ENCODE assay signal across 21 cellular contexts in the genomic region with DNA sequence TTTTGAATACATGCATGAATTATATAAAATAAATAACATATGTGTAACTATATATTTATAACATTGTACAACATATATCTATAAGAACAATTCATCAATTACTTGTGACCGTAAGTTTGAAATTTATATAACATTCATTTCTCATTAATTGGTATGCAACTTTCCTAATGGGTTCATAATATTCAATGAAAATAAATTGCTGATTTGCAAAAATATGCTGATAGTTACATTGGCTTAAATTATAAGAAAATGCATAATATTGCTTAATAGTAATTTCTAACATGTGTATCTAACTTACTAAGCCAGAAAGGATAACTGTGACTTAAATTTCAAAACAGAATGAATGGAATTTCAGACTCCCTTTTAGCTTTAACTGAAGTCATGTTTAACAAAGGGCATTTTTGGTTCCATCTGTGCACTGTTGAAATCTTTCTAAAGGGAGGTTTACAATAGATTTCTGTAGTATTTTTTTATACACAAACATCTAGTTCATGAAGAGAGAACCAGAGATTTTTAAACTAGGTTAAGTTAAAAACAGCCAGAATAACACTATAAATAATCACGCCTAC.
DNase-seq lines count a peak whose midpoint lies in the region; ATAC-seq and TF ChIP-seq lines count a peak whose summit lies in the region.
"Had no signal": no experiment of that assay in that cellular context is flagged by ENCODE, and none has a peak within 500 bp of the region (broad histone marks: within the 10 kb centered on the region; RNA-seq: fewer than 3 reads in every experiment).

No MANE protein-coding gene starts in this region.

- no CpG with 5 or more reads among the region's 2 CpGs for WGBS in IMR-90 (ENCODE audit: extremely low coverage in 2 of 2, insufficient read length in 1 of 2), 2 experiments

- CTCF ChIA-PET in IMR-90 (lab: Yijun Ruan, JAX), result interaction anchor here (1.5 kb wide), 1 partner anchor 410 kb away, joined by 13 read pairs; no protein-coding TSS in a partner anchor

- no peak overlapping the region for H3K18ac ChIP-seq in IMR-90 (ENCODE audit: low read depth, low read length)

- H3K4me2 ChIP-seq in IMR-90 (ENCODE audit: low read depth, low read length), result no peak overlapping the region

- no peak overlapping the region for H2AFZ ChIP-seq in IMR-90 (replicated peaks; ENCODE audit: low read length, poor library complexity)

- H4K8ac ChIP-seq in IMR-90 (ENCODE audit: low read depth in 2 of 2, low read length in 2 of 2), result no peak overlapping the region; a peak in 1 of 4 replicates

- no peak overlapping the region for H3K4ac ChIP-seq in IMR-90 (ENCODE audit: low read depth, low read length)

- H3K27me3 Mint-ChIP-seq in osteocyte (ENCODE audit: unreplicated experiment), result no peaks in the 10 kb centered on the region
- H3K27me3 Mint-ChIP-seq: activated CD4-positive, alpha-beta T cell treated with anti-CD3 and anti-CD28 coated beads, Interleukin-2, amount 10 ng/mL, durations not matched to agents 24 days and 14 days; activated CD8-positive, alpha-beta memory T cell treated with anti-CD3 and anti-CD28 coated beads, Interleukin-2, amount 10 ng/mL, durations not matched to agents 7 days and 5 days; naive B cell; T-helper 17 cell had no signal

- H2BK20ac ChIP-seq in IMR-90 (ENCODE audit: low read depth, low read length), result no peak overlapping the region

- H3K9me1 ChIP-seq in IMR-90 (ENCODE audit: insufficient read depth, low read length), result no peaks in the 10 kb centered on the region

- H2BK5ac ChIP-seq in IMR-90 (ENCODE audit: low read depth, low read length, poor library complexity, severe bottlenecking), result peak overlapping the region; percentile 50

- H4K91ac ChIP-seq in IMR-90 (ENCODE audit: insufficient read depth, low read depth, low read length), result no peak overlapping the region

- TF ChIP-seq POLR2A in IMR-90 (IDR thresholded peaks at IDR 0.05; ENCODE audit: low read depth, low read length), result no peak

- ATAC-seq in IMR-90 (ENCODE audit: low read depth) (peak; percentile 74), GM18498 (IDR thresholded peaks at IDR 0.05; ENCODE audit: unreplicated experiment) (no peak), HG02678 (IDR thresholded peaks at IDR 0.05; ENCODE audit: unreplicated experiment) (no peak), GM21526 (IDR thresholded peaks at IDR 0.05; ENCODE audit: low FRiP score, unreplicated experiment) (no peak)
- ATAC-seq: activated CD8-positive, alpha-beta memory T cell treated with anti-CD3 and anti-CD28 coated beads, Interleukin-2, amount 10 ng/mL, durations not matched to agents 7 days and 5 days; CD8-positive, alpha-beta T cell; T-helper 17 cell had no signal

- H2AK5ac ChIP-seq in IMR-90 (ENCODE audit: low read depth, low read length), result no peak overlapping the region

- H3K9ac ChIP-seq in IMR-90 (ENCODE audit: low read depth, low read length) (no peak overlapping the region), endocrine pancreas (ENCODE audit: control insufficient read depth, insufficient read depth, low read length) (no peak overlapping the region)

- H3K4me1 ChIP-seq in IMR-90 (ENCODE audit: control insufficient read depth, insufficient read depth, low read length), result no peaks in the 10 kb centered on the region; the same call in 1 of the 2 replicates
- H3K4me1 ChIP-seq in endocrine pancreas (ENCODE audit: control insufficient read depth, insufficient read depth, low read length), result peaks cover 20% of the 10 kb centered on the region
- H3K4me1 ChIP-seq: upper lobe of right lung had no signal

- no peak overlapping the region for H3K27ac ChIP-seq in IMR-90 (ENCODE audit: insufficient read depth, low read length)
- H3K27ac ChIP-seq: upper lobe of right lung had no signal

- no peak overlapping the region; the same call in 1 of the 2 replicates for H2BK120ac ChIP-seq in IMR-90 (ENCODE audit: low read depth, low read length)

- no peaks in the 10 kb centered on the region; a peak in 1 of 4 replicates for H3K79me1 ChIP-seq in IMR-90 (ENCODE audit: low read depth in 1 of 2, low read length in 2 of 2)

- no peak overlapping the region for H2BK15ac ChIP-seq in IMR-90 (ENCODE audit: low read depth, low read length)

- H3K23ac ChIP-seq in IMR-90 (ENCODE audit: low read depth, low read length), result no peak overlapping the region

- H3K4me1 Mint-ChIP-seq in osteocyte (ENCODE audit: unreplicated experiment), result peaks cover 9% of the 10 kb centered on the region
- H3K4me1 Mint-ChIP-seq: activated CD4-positive, alpha-beta T cell treated with anti-CD3 and anti-CD28 coated beads, Interleukin-2, amount 10 ng/mL, durations not matched to agents 24 days and 14 days; activated CD8-positive, alpha-beta memory T cell treated with anti-CD3 and anti-CD28 coated beads, Interleukin-2, amount 10 ng/mL, durations not matched to agents 7 days and 5 days; T-helper 17 cell had no signal

- H3K56ac ChIP-seq in IMR-90 (ENCODE audit: extremely low read depth, insufficient read depth, low read length), result no peak overlapping the region

- TF ChIP-seq CTCF in AG10803 (conservative IDR thresholded peaks at IDR 0.05; ENCODE audit: low read length) (no peak), IMR-90 (conservative IDR thresholded peaks at IDR 0.05; ENCODE audit: low read depth, low read length) (no peak), osteocyte (IDR thresholded peaks at IDR 0.05) (no peak)

- no peak overlapping the region for H3K14ac ChIP-seq in IMR-90 (replicated peaks; ENCODE audit: low read depth, low read length)

- H3K36me3 Mint-ChIP-seq in osteocyte (ENCODE audit: unreplicated experiment), result no peaks in the 10 kb centered on the region
- H3K36me3 Mint-ChIP-seq: CD8-positive, alpha-beta T cell had no signal

- H3K36me3 ChIP-seq in IMR-90 (ENCODE audit: control insufficient read depth, insufficient read depth, low read length) (no peaks in the 10 kb centered on the region), endocrine pancreas (ENCODE audit: control insufficient read depth, insufficient read depth, low read length) (no peaks in the 10 kb centered on the region)
- H3K36me3 ChIP-seq: upper lobe of right lung had no signal

- H2AK9ac ChIP-seq in IMR-90 (replicated peaks; ENCODE audit: low read depth, low read length, poor library complexity), result no peak overlapping the region

- intact Hi-C loops in IMR-90 (cut with micrococcal nuclease), result loop anchor here (1.0 to 5.0 kb wide), 3 partner anchors 211 to 410 kb away; partner anchors contain the start of gene TBC1D5

- H3K9me3 Mint-ChIP-seq in osteocyte (ENCODE audit: unreplicated experiment), result no peaks in the 10 kb centered on the region
- H3K9me3 Mint-ChIP-seq: activated CD4-positive, alpha-beta T cell treated with anti-CD3 and anti-CD28 coated beads, Interleukin-2, amount 10 ng/mL, durations not matched to agents 24 days and 14 days; activated T-helper 1 cell treated with anti-CD3 and anti-CD28 coated beads, Interleukin-12 subunit alpha, Interleukin-12 subunit beta, Interleukin-2, Interleukin-4 antibody, amounts not matched to agents 30 ng/mL and 10 ng/mL and 1 ng/mL, durations not matched to agents 14 hours and 24 hours and 36 hours; CD8-positive, alpha-beta T cell had no signal

- dilution Hi-C loops in IMR-90 (cut with HindIII; ENCODE audit: low sequenced_read_pairs, unreplicated experiment), result no loop called here

- peak overlapping the region; percentile 42 for H3K27ac Mint-ChIP-seq in osteocyte (ENCODE audit: unreplicated experiment)
- H3K27ac Mint-ChIP-seq: activated CD4-positive, alpha-beta T cell treated with anti-CD3 and anti-CD28 coated beads, Interleukin-2, amount 10 ng/mL, durations not matched to agents 24 days and 14 days; activated CD8-positive, alpha-beta memory T cell treated with anti-CD3 and anti-CD28 coated beads, Interleukin-2, amount 10 ng/mL, durations not matched to agents 7 days and 5 days; activated T-helper 1 cell treated with anti-CD3 and anti-CD28 coated beads, Interleukin-12 subunit alpha, Interleukin-12 subunit beta, Interleukin-2, Interleukin-4 antibody, amounts not matched to agents 30 ng/mL and 10 ng/mL and 1 ng/mL, durations not matched to agents 14 hours and 24 hours and 36 hours; CD8-positive, alpha-beta T cell; T-helper 17 cell had no signal

- in situ Hi-C loops in IMR-90 (cut with MboI; ENCODE audit: low sequenced_read_pairs), result loop anchor here (5.0 kb wide), 1 partner anchor 406 kb away; no protein-coding TSS in a partner anchor

- POLR2A ChIA-PET in IMR-90 (lab: Charles Lee; ENCODE audit: unreplicated experiment), result no interaction called here

- H3K4me3 ChIP-seq in AG10803 (ENCODE audit: low read length) (no peak overlapping the region), IMR-90 (ENCODE audit: insufficient read depth, low read depth, low read length) (no peak overlapping the region), endocrine pancreas (ENCODE audit: control insufficient read depth, insufficient read depth, low read length) (peak overlapping the region; percentile 83)
- H3K4me3 ChIP-seq: upper lobe of right lung had no signal

- no peaks in the 10 kb centered on the region for H3K27me3 ChIP-seq in IMR-90 (ENCODE audit: control insufficient read depth, insufficient read depth, low read length)
- H3K27me3 ChIP-seq in endocrine pancreas (ENCODE audit: control insufficient read depth, insufficient read depth, low read length), result no peaks in the 10 kb centered on the region
- H3K27me3 ChIP-seq: upper lobe of right lung had no signal

- no peak for TF ChIP-seq RAD21 in IMR-90 (IDR thresholded peaks at IDR 0.05; ENCODE audit: low read length)

- no peaks in the 10 kb centered on the region for H4K20me1 ChIP-seq in IMR-90 (ENCODE audit: insufficient read depth, low read length)

- no peak overlapping the region for H3K4me3 Mint-ChIP-seq in osteocyte (ENCODE audit: unreplicated experiment)
- H3K4me3 Mint-ChIP-seq: activated CD4-positive, alpha-beta T cell treated with anti-CD3 and anti-CD28 coated beads, Interleukin-2, amount 10 ng/mL, durations not matched to agents 24 days and 14 days; activated CD8-positive, alpha-beta memory T cell treated with anti-CD3 and anti-CD28 coated beads, Interleukin-2, amount 10 ng/mL, durations not matched to agents 7 days and 5 days; activated T-helper 1 cell treated with anti-CD3 and anti-CD28 coated beads, Interleukin-12 subunit alpha, Interleukin-12 subunit beta, Interleukin-2, Interleukin-4 antibody, amounts not matched to agents 30 ng/mL and 10 ng/mL and 1 ng/mL, durations not matched to agents 14 hours and 24 hours and 36 hours; CD8-positive, alpha-beta T cell; naive B cell; T-helper 17 cell had no signal

- no TSS peak for BruUV-seq in IMR-90 (replicated peaks; lab: Mats Ljungman, UMichigan)

- H4K5ac ChIP-seq in IMR-90 (ENCODE audit: low read depth, low read length), result no peak overlapping the region

- H3K9me3 ChIP-seq in IMR-90 (ENCODE audit: control insufficient read depth, insufficient read depth, low read length), result no peaks in the 10 kb centered on the region
- H3K9me3 ChIP-seq in endocrine pancreas (ENCODE audit: control insufficient read depth, low read length), result no peaks in the 10 kb centered on the region
- H3K9me3 ChIP-seq: upper lobe of right lung had no signal

- DNase-seq in AG10803 (ENCODE audit: low read depth) (peak; percentile 81), IMR-90 (peak; percentile 42), osteocyte (ENCODE audit: extremely low spot score, unreplicated experiment) (no peak), SKM-1 treated with dmso at 0.1 percent for 144 hours (lab: John Stamatoyannopoulos, UW; ENCODE audit: unreplicated experiment) (no peak)
- DNase-seq: activated CD4-positive, alpha-beta T cell treated with anti-CD3 and anti-CD28 coated beads, Interleukin-2, amount 10 ng/mL, durations not matched to agents 24 days and 14 days; activated CD8-positive, alpha-beta memory T cell treated with anti-CD3 and anti-CD28 coated beads, Interleukin-2, amount 10 ng/mL, durations not matched to agents 7 days and 5 days; activated naive CD4-positive, alpha-beta T cell treated with anti-CD3 and anti-CD28 coated beads, Interleukin-2, amount 50 U/mL, for 16 hours; aorta; CD8-positive, alpha-beta T cell; central memory CD4-positive, alpha-beta T cell; GF-D8; left colon; naive B cell; NCI-H2227 treated with DMSO at 0.1 percent for 48 hours; T-helper 17 cell; upper lobe of right lung had no signal

Comparison
In these comparisons a context has a peak if more than half of its experiments do, and no peak if none do; other contexts are left out.
1. DNase-seq: peak in AG10803 (single experiment) and IMR-90 (single experiment); none in osteocyte (single experiment) and SKM-1 treated with dmso at 0.1 percent for 144 hours (single experiment).